In genomic region chr17:77744268-77744988, GRCh38 we compare ENCODE assay signal across 1 cellular context.
TF ChIP-seq lines count a peak whose summit lies in the region.

No MANE protein-coding gene starts in this region.

TF ChIP-seq in H1, 55 proteins besides CTCF, POLR2A, EP300 and RAD21:
- TF ChIP-seq RBBP5 (IDR thresholded peaks at IDR 0.05; ENCODE audit: borderline replicate concordance, low read depth, low read length) (no peak), CBX5 (IDR thresholded peaks at IDR 0.05; ENCODE audit: low read depth, low read length) (no peak), BRCA1 (IDR thresholded peaks at IDR 0.05; ENCODE audit: low read depth, low read length) (no peak), EZH2 (IDR thresholded peaks at IDR 0.05; ENCODE audit: low read depth, low read length, severe bottlenecking) (no peak), ATF3 (IDR thresholded peaks at IDR 0.05; ENCODE audit: insufficient read depth, low read depth, low read length) (no peak), GTF2F1 (IDR thresholded peaks at IDR 0.05; ENCODE audit: borderline replicate concordance, low read depth, low read length) (no peak), SP1 (IDR thresholded peaks at IDR 0.05; ENCODE audit: low read depth, low read length) (no peak), CHD2 (IDR thresholded peaks at IDR 0.05; ENCODE audit: low read length) (no peak), SIN3A (conservative IDR thresholded peaks at IDR 0.05 in 1 of 2, IDR thresholded peaks at IDR 0.05 in 1 of 2; ENCODE audit: low read depth in 1 of 2, low read length in 2 of 2) (no peak), TAF7 (optimal IDR thresholded peaks at IDR 0.05; ENCODE audit: borderline replicate concordance, low read depth, low read length) (no peak), ATF2 (IDR thresholded peaks at IDR 0.05; ENCODE audit: low read length) (no peak), HDAC2 (IDR thresholded peaks at IDR 0.05; ENCODE audit: borderline replicate concordance in 1 of 2, low read depth in 2 of 2, low read length in 2 of 2) (no peak), RFX5 (IDR thresholded peaks at IDR 0.05; ENCODE audit: borderline replicate concordance, low read depth, low read length) (no peak), PHF8 (conservative IDR thresholded peaks at IDR 0.05; ENCODE audit: low read depth, low read length) (no peak), CREB1 (IDR thresholded peaks at IDR 0.05) (no peak), CHD7 (IDR thresholded peaks at IDR 0.05; ENCODE audit: insufficient replicate concordance, low read length) (no peak), KDM1A (IDR thresholded peaks at IDR 0.05; ENCODE audit: borderline replicate concordance, low read length) (no peak), EGR1 (IDR thresholded peaks at IDR 0.05; ENCODE audit: borderline replicate concordance, low read depth, low read length) (no peak), JUND (IDR thresholded peaks at IDR 0.05; ENCODE audit: low read length) (no peak)
TF ChIP-seq in H1: peak in this region for 0.
